ENCODE assay signal across 8 cellular contexts in the genomic region with DNA sequence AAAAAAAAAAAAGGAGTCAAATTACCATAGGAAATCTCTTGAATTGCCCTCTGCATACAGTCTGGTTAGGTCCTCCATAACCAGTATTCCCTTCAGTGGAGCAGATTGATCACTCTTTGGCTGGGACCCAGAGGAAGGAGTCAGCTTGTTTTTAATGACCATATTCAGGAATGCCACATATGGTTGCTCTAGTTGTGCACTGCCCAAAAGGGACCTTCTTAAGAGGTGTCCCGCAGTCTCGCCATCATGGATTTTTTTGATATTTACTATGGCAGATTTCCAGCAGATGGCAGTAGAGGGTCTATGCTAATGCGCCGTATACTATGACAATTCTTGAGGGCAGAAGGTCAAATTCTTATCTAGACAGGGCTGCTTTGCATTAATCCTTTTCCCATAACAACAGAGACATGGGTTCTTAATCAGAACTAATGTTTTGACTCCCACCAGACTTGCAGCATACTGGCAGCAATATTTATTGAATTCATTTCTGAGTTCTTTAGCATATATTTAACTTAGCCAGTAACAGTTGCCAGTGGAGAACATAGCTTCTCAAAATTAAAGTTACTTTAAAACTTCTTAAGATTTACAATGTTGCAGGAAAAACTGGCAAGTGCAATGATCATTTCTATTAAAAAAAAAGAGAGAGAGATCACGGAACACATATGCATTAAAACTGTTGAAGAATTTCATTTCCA. TPM values are rescaled to one million over a fixed set of nuclear protein-coding genes. Genes with fewer than 3 reads are reported as not detected.
DNase-seq lines count a peak whose midpoint lies in the region; ATAC-seq and TF ChIP-seq lines count a peak whose summit lies in the region.

No MANE protein-coding gene starts in this region.

- intact Hi-C loops in naive thymus-derived CD4-positive, alpha-beta T cell (cut with micrococcal nuclease): loop anchor here (1.0 to 2.0 kb wide), 15 partner anchors 25 to 654 kb away; partner anchors contain the start of gene INPP4A (in 1 of the 2)

- no peak overlapping the region for H3K27ac Mint-ChIP-seq in endodermal cell
- H3K27ac Mint-ChIP-seq in naive thymus-derived CD4-positive, alpha-beta T cell: peak overlapping the region in 2 of 9 donors; percentile 44 to 46

- POLR2A ChIA-PET in naive thymus-derived CD4-positive, alpha-beta T cell (lab: Charles Lee): interaction anchor here (0.5 to 1.4 kb wide), 3 partner anchors 51 to 112 kb away, joined by 3 to 4 read pairs (median 3); no protein-coding TSS in a partner anchor

- CTCF ChIA-PET in naive thymus-derived CD4-positive, alpha-beta T cell (lab: Charles Lee): interaction anchor here (0.7 to 2.6 kb wide), 20 partner anchors 10 to 1333 kb away, joined by 3 to 23 read pairs (median 3); no protein-coding TSS in a partner anchor

- no peaks in the 10 kb centered on the region for H3K27me3 Mint-ChIP-seq in endodermal cell (ENCODE audit: insufficient read depth)
- H3K27me3 Mint-ChIP-seq in naive thymus-derived CD4-positive, alpha-beta T cell: peaks cover 0 to 6% (median 0%) of the 10 kb centered on the region in 5 donors

- DNase-seq in NCI-H510A treated with DMSO at 0.1 percent for 48 hours (lab: John Stamatoyannopoulos, UW) (peak; percentile 34), NCI-H510A (lab: John Stamatoyannopoulos, UW) (no peak), NCI-H82 (lab: John Stamatoyannopoulos, UW) (peak; percentile 93), endodermal cell (peak; percentile 72), superior temporal gyrus (ENCODE audit: extremely low spot score) (peak; percentile 85)
- peak; percentile 27 to 51 for DNase-seq in activated CD4-positive, alpha-beta T cell treated with anti-CD3 and anti-CD28 coated beads, Interleukin-2, amount 50 U/mL, for 48 hours
- DNase-seq in naive thymus-derived CD4-positive, alpha-beta T cell: peak in 8 of 9 donors; percentile 48 to 80 (median 72)

- H3K36me3 ChIP-seq in endodermal cell (ENCODE audit: control insufficient read depth, insufficient read depth, low read length): no peaks in the 10 kb centered on the region
- H3K36me3 ChIP-seq in naive thymus-derived CD4-positive, alpha-beta T cell (ENCODE audit: control insufficient read depth in 2 of 3, insufficient read depth in 3 of 3, low read length in 3 of 3): no peaks in the 10 kb centered on the region

- no peak overlapping the region for H3K27ac ChIP-seq in endodermal cell (ENCODE audit: low read depth, low read length)
- H3K27ac ChIP-seq in naive thymus-derived CD4-positive, alpha-beta T cell (ENCODE audit: low read depth, low read length): no peak overlapping the region

- ATAC-seq in HG03432 (IDR thresholded peaks at IDR 0.05; ENCODE audit: unreplicated experiment): peak; percentile 69
- ATAC-seq in naive thymus-derived CD4-positive, alpha-beta T cell: peak; percentile 97

- H3K36me3 Mint-ChIP-seq in endodermal cell (ENCODE audit: low read depth): peaks cover 14% of the 10 kb centered on the region
- H3K36me3 Mint-ChIP-seq in naive thymus-derived CD4-positive, alpha-beta T cell: peaks cover 0 to 6% (median 0%) of the 10 kb centered on the region in 5 donors

- no peaks in the 10 kb centered on the region for H3K27me3 ChIP-seq in endodermal cell (ENCODE audit: control insufficient read depth, insufficient read depth, low read length, poor library complexity, severe bottlenecking)
- no peaks in the 10 kb centered on the region for H3K27me3 ChIP-seq in naive thymus-derived CD4-positive, alpha-beta T cell (ENCODE audit: control insufficient read depth in 2 of 2, insufficient read depth in 2 of 2, low read length in 2 of 2)

- peaks cover 36% of the 10 kb centered on the region for H3K9me3 ChIP-seq in endodermal cell (ENCODE audit: control insufficient read depth, low read length)
- no peaks in the 10 kb centered on the region for H3K9me3 ChIP-seq in naive thymus-derived CD4-positive, alpha-beta T cell (ENCODE audit: control insufficient read depth in 2 of 3, low read length in 3 of 3)

- H3K4me1 ChIP-seq in endodermal cell (ENCODE audit: control insufficient read depth, insufficient read depth, low read length): no peaks in the 10 kb centered on the region
- peaks cover 0 to 5% of the 10 kb centered on the region in 2 donors for H3K4me1 ChIP-seq in naive thymus-derived CD4-positive, alpha-beta T cell (ENCODE audit: control insufficient read depth in 2 of 2, insufficient read depth in 2 of 2, low read length in 2 of 2)

- peak overlapping the region; percentile 43 for H3K4me3 ChIP-seq in endodermal cell (ENCODE audit: low read length)
- no peak overlapping the region for H3K4me3 ChIP-seq in naive thymus-derived CD4-positive, alpha-beta T cell (ENCODE audit: low read length)

- no peak overlapping the region for H3K4me3 Mint-ChIP-seq in endodermal cell
- no peak overlapping the region for H3K4me3 Mint-ChIP-seq in naive thymus-derived CD4-positive, alpha-beta T cell

- WGBS in endodermal cell (ENCODE audit: insufficient coverage in 1 of 2, insufficient read length in 1 of 2), 2 experiments: 65 to 76% methylated on average over 4 to 5 of the region's 5 CpGs

- no peaks in the 10 kb centered on the region for H3K4me1 Mint-ChIP-seq in endodermal cell
- peaks cover 4 to 14% (median 6%) of the 10 kb centered on the region in 7 donors for H3K4me1 Mint-ChIP-seq in naive thymus-derived CD4-positive, alpha-beta T cell

- peak; percentile 80 for TF ChIP-seq CTCF in endodermal cell (conservative IDR thresholded peaks at IDR 0.05)

- H3K9me3 Mint-ChIP-seq in endodermal cell: peaks cover 41% of the 10 kb centered on the region
- peaks cover 0 to 7% (median 2%) of the 10 kb centered on the region in 11 donors for H3K9me3 Mint-ChIP-seq in naive thymus-derived CD4-positive, alpha-beta T cell

- H3K9ac ChIP-seq in endodermal cell (ENCODE audit: extremely low read depth, low read length, poor library complexity, severe bottlenecking): no peak overlapping the region

RNA-seq across cellular contexts. Expression of gene INPP4A, which starts 31.8 kb away (rescaled TPM):
- total RNA-seq in endodermal cell: 10 to 100 TPM; 84.9 to 94.2 TPM
- polyA plus RNA-seq in endodermal cell (2013, experiment 1 of 2): 31.9 TPM
- polyA plus RNA-seq in endodermal cell (2013, experiment 2 of 2): 33.3 TPM
- 100 to 1,000 TPM; 126 to 165 (median 157) TPM for total RNA-seq in naive thymus-derived CD4-positive, alpha-beta T cell
- polyA plus RNA-seq in naive thymus-derived CD4-positive, alpha-beta T cell: 10 to 100 TPM; 51.4 to 75.4 TPM
